In the genomic region with DNA sequence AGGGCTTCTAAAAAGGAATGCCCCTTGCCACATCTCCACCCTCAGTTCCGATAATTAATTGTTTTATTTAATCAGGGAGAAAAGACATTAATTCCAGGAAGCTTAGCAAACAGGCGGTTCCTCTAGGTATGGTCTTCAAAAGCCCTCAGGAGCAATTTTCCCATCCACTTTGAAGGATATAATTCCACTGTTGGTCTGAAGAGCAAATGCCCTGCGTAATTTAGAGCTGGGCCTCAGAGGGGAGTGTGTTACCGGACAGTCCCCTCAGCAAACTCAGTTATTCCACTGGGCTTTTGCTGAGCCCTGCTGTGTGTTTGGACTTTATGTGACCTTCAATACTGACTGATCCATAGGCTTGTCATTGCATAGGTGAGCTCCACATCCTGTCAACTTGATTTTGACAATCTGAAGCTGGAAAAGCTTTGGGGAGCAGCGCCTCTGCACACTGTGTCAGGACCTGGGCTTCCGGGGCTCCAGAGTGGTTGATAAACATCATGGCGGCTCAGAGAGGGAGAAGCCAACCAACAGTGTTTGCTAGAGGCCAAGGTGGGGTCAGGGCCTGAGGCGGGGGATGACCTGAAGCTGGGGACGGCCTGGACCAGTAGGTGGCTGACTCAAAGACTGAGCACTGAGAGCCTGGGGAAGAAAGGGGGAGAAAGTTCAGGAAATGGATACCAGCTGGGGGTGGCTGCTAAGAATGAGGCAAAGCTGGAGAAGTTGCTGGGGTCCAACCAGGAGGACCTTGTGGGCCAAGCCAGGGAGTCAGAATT, we compare ENCODE assay signal across 25 cellular contexts. TPM values are rescaled to one million over a fixed set of nuclear protein-coding genes. Genes with fewer than 3 reads are reported as not detected.
"Had no signal": no experiment of that assay in that cellular context is flagged by ENCODE, and none has a peak within 500 bp of the region (broad histone marks: within the 10 kb centered on the region; RNA-seq: fewer than 3 reads in every experiment).

No MANE protein-coding gene starts in this region.

- DNase-seq: activated CD4-positive, alpha-beta memory T cell treated with anti-CD3 and anti-CD28 coated beads, Interleukin-2, amount 10 ng/mL, durations not matched to agents 7 days and 5 days; activated CD4-positive, alpha-beta T cell treated with anti-CD3 and anti-CD28 coated beads for 48 hours; activated CD4-positive, CD25-positive, alpha-beta regulatory T cell; activated naive CD4-positive, alpha-beta T cell; activated naive CD8-positive, alpha-beta T cell treated with anti-CD3 and anti-CD28 coated beads for 36 hours; activated T-cell treated with anti-CD3 and anti-CD28 coated beads, Interleukin-2, amount 50 U/mL, for 1 hour; amygdala; body of pancreas; central memory CD4-positive, alpha-beta T cell; foreskin melanocyte; hypothalamus; islet precursor cell; left ventricle myocardium superior; mesendoderm; natural killer cell; ovary; psoas muscle; stimulated activated CD4-positive, alpha-beta T cell treated with anti-CD3 and anti-CD28 coated beads, Interleukin-15, amount 100 ng/mL, for 24 hours; stimulated activated CD4-positive, alpha-beta T cell treated with anti-CD3 and anti-CD28 coated beads, Interleukin-2, amount 100 ng/mL, for 48 hours; stomach had no signal

- H3K27me3 ChIP-seq: body of pancreas, ovary had no signal

- H3K9me3 ChIP-seq: body of pancreas, ovary, psoas muscle, stomach had no signal

- H3K4me3 ChIP-seq: body of pancreas, ovary, psoas muscle, skin epidermis, stomach had no signal

- H3K9me3 Mint-ChIP-seq: activated CD4-positive, alpha-beta memory T cell treated with anti-CD3 and anti-CD28 coated beads, Interleukin-2, amount 10 ng/mL, durations not matched to agents 7 days and 5 days; activated naive CD8-positive, alpha-beta T cell treated with anti-CD3 and anti-CD28 coated beads for 36 hours; activated T-helper 17 cell treated with anti-CD3 and anti-CD28 coated beads, Interleukin-2, amount 50 U/mL, for 72 hours; natural killer cell; T-helper 2 cell treated with Interferon-gamma antibody and Interleukin-4, amounts not matched to agents 5 μg/mL and 100 μg/mL, for 36 hours had no signal

- H3K27ac ChIP-seq: body of pancreas, ovary, psoas muscle, skin epidermis, stomach had no signal

- H3K4me1 Mint-ChIP-seq: activated naive CD8-positive, alpha-beta T cell treated with anti-CD3 and anti-CD28 coated beads for 36 hours; activated T-helper 17 cell treated with anti-CD3 and anti-CD28 coated beads, Interleukin-2, amount 50 U/mL, for 72 hours; natural killer cell had no signal

- H3K4me1 ChIP-seq: body of pancreas, psoas muscle, stomach had no signal

- FAIRE-seq: colon, urothelium cell line had no signal

- H3K36me3 Mint-ChIP-seq: activated naive CD8-positive, alpha-beta T cell treated with anti-CD3 and anti-CD28 coated beads for 36 hours; natural killer cell had no signal

- H3K27ac Mint-ChIP-seq: activated CD4-positive, alpha-beta memory T cell treated with anti-CD3 and anti-CD28 coated beads, Interleukin-2, amount 10 ng/mL, durations not matched to agents 7 days and 5 days; activated naive CD8-positive, alpha-beta T cell treated with anti-CD3 and anti-CD28 coated beads for 36 hours; activated T-helper 17 cell treated with anti-CD3 and anti-CD28 coated beads, Interleukin-2, amount 50 U/mL, for 72 hours; natural killer cell; T-helper 2 cell treated with Interferon-gamma antibody and Interleukin-4, amounts not matched to agents 5 μg/mL and 100 μg/mL, for 36 hours had no signal

- ATAC-seq: body of pancreas, left ventricle myocardium superior, natural killer cell had no signal

- H3K36me3 ChIP-seq: ovary, stomach had no signal

- H3K4me3 Mint-ChIP-seq: activated CD4-positive, alpha-beta memory T cell treated with anti-CD3 and anti-CD28 coated beads, Interleukin-2, amount 10 ng/mL, durations not matched to agents 7 days and 5 days; activated naive CD8-positive, alpha-beta T cell treated with anti-CD3 and anti-CD28 coated beads for 36 hours; activated T-helper 17 cell treated with anti-CD3 and anti-CD28 coated beads, Interleukin-2, amount 50 U/mL, for 72 hours; natural killer cell; T-helper 2 cell treated with Interferon-gamma antibody and Interleukin-4, amounts not matched to agents 5 μg/mL and 100 μg/mL, for 36 hours had no signal

RNA-seq across cellular contexts. Expression of a gene that starts 43.5 kb away (rescaled TPM):
- total RNA-seq: activated T-helper 17 cell treated with anti-CD3 and anti-CD28 coated beads, Interleukin-2, amount 50 U/mL, for 72 hours; natural killer cell had no signal
